28 cellular contexts compared by ENCODE assay signal in the genomic region with DNA sequence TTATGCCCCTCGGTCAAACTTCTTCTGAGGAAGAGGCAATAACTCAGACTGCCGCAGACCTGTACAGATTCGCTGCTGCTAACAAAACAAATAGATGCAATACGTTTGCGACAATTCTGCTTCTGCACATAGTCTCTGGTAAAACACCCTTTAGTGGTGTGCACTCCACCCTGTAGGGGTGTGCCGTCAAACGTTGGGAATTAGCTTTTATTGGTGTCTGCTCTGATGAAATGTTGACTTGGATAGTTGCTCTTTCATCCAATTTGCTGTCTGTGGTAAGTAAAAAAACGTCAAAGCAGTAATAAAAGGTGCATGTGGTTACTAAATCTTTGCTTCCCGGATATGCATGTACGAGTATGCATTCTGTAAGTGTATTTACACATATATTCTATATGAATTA.
"Had no signal": no experiment of that assay in that cellular context is flagged by ENCODE, and none has a peak within 500 bp of the region (broad histone marks: within the 10 kb centered on the region; RNA-seq: fewer than 3 reads in every experiment).

No MANE protein-coding gene starts in this region.

- H3K27ac ChIP-seq: Peyer's patch, RWPE1, SJCRH30 had no signal

- H3K4me1 ChIP-seq: Peyer's patch, SJCRH30 had no signal

- H3K4me1 Mint-ChIP-seq: activated naive CD4-positive, alpha-beta T cell treated with anti-CD3 and anti-CD28 coated beads, Interleukin-2, amount 50 U/mL, for 24 hours; central memory CD8-positive, alpha-beta T cell had no signal

- H3K4me3 Mint-ChIP-seq: activated CD8-positive, alpha-beta T cell treated with anti-CD3 and anti-CD28 coated beads, Interleukin-2, amount 10 ng/mL, durations not matched to agents 7 days and 5 days; activated naive CD4-positive, alpha-beta T cell treated with anti-CD3 and anti-CD28 coated beads, Interleukin-2, amount 50 U/mL, for 24 hours; central memory CD8-positive, alpha-beta T cell; T-helper 1 cell treated with Interleukin-12 subunit alpha and Interleukin-12 subunit beta and Interleukin-4 antibody, amounts not matched to agents 30 μg/mL and 1 μg/mL, for 36 hours; WTC11 had no signal

- H3K9me3 ChIP-seq: Peyer's patch, SJCRH30 had no signal

- FAIRE-seq: bronchial epithelial cell had no signal

- H3K9me3 Mint-ChIP-seq: activated naive CD4-positive, alpha-beta T cell treated with anti-CD3 and anti-CD28 coated beads, Interleukin-2, amount 50 U/mL, for 24 hours; central memory CD8-positive, alpha-beta T cell; T-helper 1 cell treated with Interleukin-12 subunit alpha and Interleukin-12 subunit beta and Interleukin-4 antibody, amounts not matched to agents 30 μg/mL and 1 μg/mL, for 36 hours; WTC11 had no signal

- H3K27me3 ChIP-seq: Peyer's patch, SJCRH30 had no signal

- H3K36me3 ChIP-seq: Peyer's patch, SJCRH30 had no signal

- H3K27me3 Mint-ChIP-seq: central memory CD8-positive, alpha-beta T cell had no signal

- DNase-seq: activated CD4-positive, alpha-beta T cell treated with anti-CD3 and anti-CD28 coated beads for 48 hours; activated CD4-positive, alpha-beta T cell treated with anti-CD3 and anti-CD28 coated beads, Interleukin-2, amount 50 U/mL, for 4 hours; activated CD4-positive, CD25-positive, alpha-beta regulatory T cell treated with anti-CD3 and anti-CD28 coated beads, Interleukin-2, amount 50 U/mL, for 72 hours; activated CD8-positive, alpha-beta memory T cell treated with anti-CD3 and anti-CD28 coated beads, Interleukin-2, amount 50 U/mL, for 48 hours; activated CD8-positive, alpha-beta T cell treated with anti-CD3 and anti-CD28 coated beads, Interleukin-2, amount 10 ng/mL, durations not matched to agents 7 days and 5 days; activated T-cell treated with anti-CD3 and anti-CD28 coated beads, Interleukin-2, amount 50 U/mL, for 1 hour; aorta; Kasumi-1; KBM-7; NCI-H1105 treated with DMSO at 0.1 percent for 48 hours; NCI-H1436 treated with DMSO at 0.1 percent for 48 hours; NCI-H187; NCI-H2081; NCI-H2227 treated with DMSO at 0.1 percent for 48 hours; NCI-H526; NK-92 treated with Interleukin-12 subunit alpha and Interleukin-12 subunit beta, amount 100 ng/mL, for 24 hours; OCI-M1; Peyer's patch; Right ventricle myocardium superior; SJCRH30; SW 1271 had no signal

- H3K36me3 Mint-ChIP-seq: activated naive CD4-positive, alpha-beta T cell treated with anti-CD3 and anti-CD28 coated beads, Interleukin-2, amount 50 U/mL, for 24 hours; WTC11 had no signal

- H3K4me3 ChIP-seq: Peyer's patch, SJCRH30 had no signal

- ATAC-seq: activated CD8-positive, alpha-beta T cell treated with anti-CD3 and anti-CD28 coated beads, Interleukin-2, amount 10 ng/mL, durations not matched to agents 7 days and 5 days; SK-N-SH treated with all-trans-retinoic acid at 6 μM for 48 hours; WTC11 had no signal

- H3K27ac Mint-ChIP-seq: activated CD8-positive, alpha-beta T cell treated with anti-CD3 and anti-CD28 coated beads, Interleukin-2, amount 10 ng/mL, durations not matched to agents 7 days and 5 days; activated naive CD4-positive, alpha-beta T cell treated with anti-CD3 and anti-CD28 coated beads, Interleukin-2, amount 50 U/mL, for 24 hours; T-helper 1 cell treated with Interleukin-12 subunit alpha and Interleukin-12 subunit beta and Interleukin-4 antibody, amounts not matched to agents 30 μg/mL and 1 μg/mL, for 36 hours; WTC11 had no signal
